29 cellular contexts compared by ENCODE assay signal in genomic region chr16:54801445-54801844, GRCh38.
"Had no signal": no experiment of that assay in that cellular context is flagged by ENCODE, and none has a peak within 500 bp of the region (broad histone marks: within the 10 kb centered on the region; RNA-seq: fewer than 3 reads in every experiment).

No MANE protein-coding gene starts in this region.

- DNase-seq: stimulated activated CD4-positive, alpha-beta T cell treated with anti-CD3 and anti-CD28 coated beads, Interleukin-2, amount 100 ng/mL, for 48 hours; stimulated activated CD4-positive, alpha-beta T cell treated with anti-CD3 and anti-CD28 coated beads, Interleukin-4, amount 100 ng/mL, for 1 hour; stimulated activated CD4-positive, alpha-beta T cell treated with anti-CD3 and anti-CD28 coated beads, Interleukin-4, amount 100 ng/mL, for 24 hours; stimulated activated CD4-positive, alpha-beta T cell treated with anti-CD3 and anti-CD28 coated beads, Interleukin-4, amount 100 ng/mL, for 4 hours; stimulated activated CD8-positive, alpha-beta memory T cell treated with anti-CD3 and anti-CD28 coated beads, Interleukin-4, amount 100 ng/mL, for 48 hours; stimulated activated naive B cell treated with anti-CD40 and anti-IgM and Interleukin-4, amounts not matched to agents 10 μg/mL and 1 μg/mL and 100 μg/mL, for 72 hours; stimulated activated naive CD4-positive, alpha-beta T cell; stimulated activated naive CD4-positive, alpha-beta T cell treated with Interleukin-2 at 50 U/mL for 16 hours; stimulated activated naive CD8-positive, alpha-beta T cell treated with anti-CD3 and anti-CD28 coated beads, Interleukin-15, amount 100 ng/mL, for 72 hours; stimulated activated naive CD8-positive, alpha-beta T cell treated with anti-CD3 and anti-CD28 coated beads, Interleukin-15, Interleukin-2, amounts not matched to agents 100 U/mL and 50 U/mL, for 24 hours; stomach; substantia nigra; testis; thyroid gland; tibial artery; transverse colon; trophoblast cell; upper lobe of left lung; upper lobe of right lung; uterus had no signal

- H3K4me1 Mint-ChIP-seq: stimulated activated effector memory CD8-positive, alpha-beta T cell treated with anti-CD3 and anti-CD28 coated beads, Interleukin-12 subunit alpha, Interleukin-12 subunit beta, amount 100 ng/mL, for 72 hours; stimulated activated memory B cell treated with anti-CD40 and anti-IgM and Interleukin-4, amounts not matched to agents 10 μg/mL and 1 μg/mL and 100 μg/mL, for 72 hours; stimulated activated naive B cell treated with anti-CD40 and anti-IgM and Interleukin-4, amounts not matched to agents 10 μg/mL and 1 μg/mL and 100 μg/mL, for 72 hours; stimulated activated naive CD8-positive, alpha-beta T cell treated with anti-CD3 and anti-CD28 coated beads, Interleukin-15, amount 100 ng/mL, for 72 hours had no signal

- H3K36me3 Mint-ChIP-seq: stimulated activated effector memory CD8-positive, alpha-beta T cell treated with anti-CD3 and anti-CD28 coated beads, Interleukin-12 subunit alpha, Interleukin-12 subunit beta, amount 100 ng/mL, for 72 hours; stimulated activated memory B cell treated with anti-CD40 and anti-IgM and Interleukin-4, amounts not matched to agents 10 μg/mL and 1 μg/mL and 100 μg/mL, for 72 hours; stimulated activated naive B cell treated with anti-CD40 and anti-IgM and Interleukin-4, amounts not matched to agents 10 μg/mL and 1 μg/mL and 100 μg/mL, for 72 hours; type B pancreatic cell had no signal

- ATAC-seq: stimulated activated effector memory CD8-positive, alpha-beta T cell treated with anti-CD3 and anti-CD28 coated beads, Interleukin-12 subunit alpha, Interleukin-12 subunit beta, amount 100 ng/mL, for 72 hours; stimulated activated memory B cell treated with anti-CD40 and anti-IgM and Interleukin-4, amounts not matched to agents 10 μg/mL and 1 μg/mL and 100 μg/mL, for 72 hours; stimulated activated naive B cell treated with anti-CD40 and anti-IgM and Interleukin-4, amounts not matched to agents 10 μg/mL and 1 μg/mL and 100 μg/mL, for 72 hours; stimulated activated naive CD8-positive, alpha-beta T cell treated with anti-CD3 and anti-CD28 coated beads, Interleukin-15, amount 100 ng/mL, for 72 hours; stimulated activated naive CD8-positive, alpha-beta T cell treated with anti-CD3 and anti-CD28 coated beads, Interleukin-15, Interleukin-2, amounts not matched to agents 100 U/mL and 50 U/mL, for 24 hours; upper lobe of right lung had no signal

- H3K27me3 Mint-ChIP-seq: stimulated activated naive CD8-positive, alpha-beta T cell treated with anti-CD3 and anti-CD28 coated beads, Interleukin-15, Interleukin-2, amounts not matched to agents 100 ng/mL and 50 ng/mL, for 24 hours had no signal

- H3K27ac Mint-ChIP-seq: stimulated activated effector memory CD8-positive, alpha-beta T cell treated with anti-CD3 and anti-CD28 coated beads, Interleukin-12 subunit alpha, Interleukin-12 subunit beta, amount 100 ng/mL, for 72 hours; stimulated activated memory B cell treated with anti-CD40 and anti-IgM and Interleukin-4, amounts not matched to agents 10 μg/mL and 1 μg/mL and 100 μg/mL, for 72 hours; stimulated activated naive B cell treated with anti-CD40 and anti-IgM and Interleukin-4, amounts not matched to agents 10 μg/mL and 1 μg/mL and 100 μg/mL, for 72 hours; stimulated activated naive CD8-positive, alpha-beta T cell treated with anti-CD3 and anti-CD28 coated beads, Interleukin-15, amount 100 ng/mL, for 72 hours; stimulated activated naive CD8-positive, alpha-beta T cell treated with anti-CD3 and anti-CD28 coated beads, Interleukin-15, Interleukin-2, amounts not matched to agents 100 ng/mL and 50 ng/mL, for 24 hours; type B pancreatic cell had no signal

- FAIRE-seq: urothelium cell line had no signal

- H3K4me3 ChIP-seq: stomach, suprapubic skin, testis, thoracic aorta, thyroid gland, tibial artery, tibial nerve, transverse colon, upper lobe of left lung, upper lobe of right lung, uterus, vagina had no signal

- H3K27ac ChIP-seq: stomach, suprapubic skin, testis, thoracic aorta, thyroid gland, tibial artery, tibial nerve, transverse colon, upper lobe of left lung, upper lobe of right lung, uterus, vagina had no signal

- H3K4me3 Mint-ChIP-seq: stimulated activated effector memory CD8-positive, alpha-beta T cell treated with anti-CD3 and anti-CD28 coated beads, Interleukin-12 subunit alpha, Interleukin-12 subunit beta, amount 100 ng/mL, for 72 hours; stimulated activated memory B cell treated with anti-CD40 and anti-IgM and Interleukin-4, amounts not matched to agents 10 μg/mL and 1 μg/mL and 100 μg/mL, for 72 hours; stimulated activated naive B cell treated with anti-CD40 and anti-IgM and Interleukin-4, amounts not matched to agents 10 μg/mL and 1 μg/mL and 100 μg/mL, for 72 hours; stimulated activated naive CD8-positive, alpha-beta T cell treated with anti-CD3 and anti-CD28 coated beads, Interleukin-15, amount 100 ng/mL, for 72 hours; stimulated activated naive CD8-positive, alpha-beta T cell treated with anti-CD3 and anti-CD28 coated beads, Interleukin-15, Interleukin-2, amounts not matched to agents 100 ng/mL and 50 ng/mL, for 24 hours; type B pancreatic cell had no signal

- H3K9me3 ChIP-seq: suprapubic skin, testis, thoracic aorta, thyroid gland, tibial artery, transverse colon, upper lobe of left lung, upper lobe of right lung, uterus, vagina had no signal

- H3K36me3 ChIP-seq: stomach, suprapubic skin, thoracic aorta, thyroid gland, tibial artery, tibial nerve, transverse colon, upper lobe of left lung, upper lobe of right lung, uterus, vagina had no signal

- H3K4me1 ChIP-seq: suprapubic skin, testis, thyroid gland, tibial nerve, transverse colon, upper lobe of left lung, upper lobe of right lung, uterus, vagina had no signal

- H3K27me3 ChIP-seq: stomach, suprapubic skin, testis, thyroid gland, tibial artery, tibial nerve, transverse colon, upper lobe of left lung, upper lobe of right lung, uterus, vagina had no signal
